ENCODE assay signal across 19 cellular contexts in the genomic region with DNA sequence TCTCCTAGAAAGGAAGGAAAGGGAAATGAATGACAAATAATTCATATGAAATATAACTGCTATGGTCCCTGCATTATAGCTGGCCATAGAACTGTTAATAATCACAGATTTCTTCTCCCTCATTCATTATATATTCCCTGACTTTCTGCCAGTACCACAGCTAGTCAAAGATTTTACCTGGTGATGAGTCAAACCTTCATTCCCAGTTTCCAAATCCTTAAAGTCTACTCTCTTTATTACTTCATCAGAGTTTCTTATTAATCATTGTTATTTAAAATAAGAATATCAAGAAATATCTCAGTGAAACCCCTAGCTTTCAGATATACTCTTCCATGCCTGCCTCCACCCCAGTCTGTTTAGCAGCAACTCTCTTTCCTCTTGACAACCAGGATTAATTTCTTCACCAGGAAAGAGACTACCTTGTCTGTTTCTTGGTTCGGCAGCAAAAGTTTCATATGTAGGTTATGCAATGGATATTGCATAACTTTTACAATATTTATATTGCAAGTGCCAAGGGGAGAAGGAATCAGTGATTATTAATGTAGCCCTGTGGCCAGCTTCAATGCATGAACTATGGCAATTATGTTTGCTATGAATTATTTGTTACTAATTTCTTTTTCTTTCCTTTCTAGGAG.
"Had no signal": no experiment of that assay in that cellular context is flagged by ENCODE, and none has a peak within 500 bp of the region (broad histone marks: within the 10 kb centered on the region; RNA-seq: fewer than 3 reads in every experiment).

No MANE protein-coding gene starts in this region.

- H3K27ac Mint-ChIP-seq: activated naive CD4-positive, alpha-beta T cell treated with anti-CD3 and anti-CD28 coated beads, Interleukin-2, amount 50 U/mL, for 24 hours; naive thymus-derived CD8-positive, alpha-beta T cell; stimulated activated memory B cell treated with anti-CD40 and anti-IgM and Interleukin-4, amounts not matched to agents 10 μg/mL and 1 μg/mL and 100 μg/mL, for 72 hours; T-helper 17 cell had no signal

- H3K27ac ChIP-seq: cardiac muscle cell, colonic mucosa, neutrophil, right atrium auricular region, transverse colon had no signal

- H3K4me2 ChIP-seq: smooth muscle cell had no signal

- H3K27me3 ChIP-seq: cardiac muscle cell, colonic mucosa, neutrophil, right atrium auricular region, transverse colon had no signal

- H3K4me3 ChIP-seq: cardiac muscle cell, colonic mucosa, mucosa of descending colon, right atrium auricular region, smooth muscle cell, transverse colon had no signal

- H3K27me3 Mint-ChIP-seq: activated naive CD4-positive, alpha-beta T cell treated with anti-CD3 and anti-CD28 coated beads, Interleukin-2, amount 50 U/mL, for 24 hours; stimulated activated memory B cell treated with anti-CD40 and anti-IgM and Interleukin-4, amounts not matched to agents 10 μg/mL and 1 μg/mL and 100 μg/mL, for 72 hours; T-helper 17 cell had no signal

- DNase-seq: activated CD4-positive, alpha-beta T cell treated with anti-CD3 and anti-CD28 coated beads, Interleukin-2, amount 50 U/mL, for 1 hour; activated T-cell treated with anti-CD3 and anti-CD28 coated beads, Interleukin-2, amount 50 U/mL, for 1 hour; colonic mucosa; effector CD4-positive, alpha-beta T cell; foreskin melanocyte; head of caudate nucleus; mucosa of descending colon; naive thymus-derived CD8-positive, alpha-beta T cell; posterior cingulate gyrus; stimulated activated CD4-positive, alpha-beta T cell treated with anti-CD3 and anti-CD28 coated beads, Interleukin-1b, Interleukin-23, amount 100 ng/mL, for 48 hours; T-helper 17 cell; transverse colon had no signal

- H3K4me3 Mint-ChIP-seq: activated naive CD4-positive, alpha-beta T cell treated with anti-CD3 and anti-CD28 coated beads, Interleukin-2, amount 50 U/mL, for 24 hours; naive thymus-derived CD8-positive, alpha-beta T cell; stimulated activated memory B cell treated with anti-CD40 and anti-IgM and Interleukin-4, amounts not matched to agents 10 μg/mL and 1 μg/mL and 100 μg/mL, for 72 hours; T-helper 17 cell had no signal

- H3K36me3 Mint-ChIP-seq: activated naive CD4-positive, alpha-beta T cell treated with anti-CD3 and anti-CD28 coated beads, Interleukin-2, amount 50 U/mL, for 24 hours; naive thymus-derived CD8-positive, alpha-beta T cell; stimulated activated memory B cell treated with anti-CD40 and anti-IgM and Interleukin-4, amounts not matched to agents 10 μg/mL and 1 μg/mL and 100 μg/mL, for 72 hours had no signal

- H3K9me3 ChIP-seq: colonic mucosa, mucosa of descending colon, neutrophil, right atrium auricular region, transverse colon had no signal

- H3K4me1 ChIP-seq: colonic mucosa, right atrium auricular region, transverse colon had no signal

- FAIRE-seq: endothelial cell of umbilical vein had no signal

- H3K4me1 Mint-ChIP-seq: activated naive CD4-positive, alpha-beta T cell treated with anti-CD3 and anti-CD28 coated beads, Interleukin-2, amount 50 U/mL, for 24 hours; naive thymus-derived CD8-positive, alpha-beta T cell; stimulated activated memory B cell treated with anti-CD40 and anti-IgM and Interleukin-4, amounts not matched to agents 10 μg/mL and 1 μg/mL and 100 μg/mL, for 72 hours; T-helper 17 cell had no signal

- H3K36me3 ChIP-seq: cardiac muscle cell, colonic mucosa, neutrophil, right atrium auricular region, transverse colon had no signal
